Comparison of ENCODE assay signal across 19 cellular contexts in genomic region chr19:43192381-43193155, GRCh38. TPM values are rescaled to one million over a fixed set of nuclear protein-coding genes. Genes with fewer than 3 reads are reported as not detected.
"Had no signal": no experiment of that assay in that cellular context is flagged by ENCODE, and none has a peak within 500 bp of the region (broad histone marks: within the 10 kb centered on the region; RNA-seq: fewer than 3 reads in every experiment).

No MANE protein-coding gene starts in this region.

RNA-seq across cellular contexts. Expression of gene PSG5, which starts 6.2 kb away (rescaled TPM):
- total RNA-seq: activated naive CD4-positive, alpha-beta T cell treated with anti-CD3 and anti-CD28 coated beads for 36 hours; activated naive CD4-positive, alpha-beta T cell treated with anti-CD3 and anti-CD28 coated beads, Interleukin-2, amount 50 U/mL, for 72 hours; activated naive CD8-positive, alpha-beta T cell treated with anti-CD3 and anti-CD28 coated beads for 36 hours; activated naive CD8-positive, alpha-beta T cell treated with anti-CD3 and anti-CD28 coated beads, Interleukin-2, amount 10 ng/mL, durations not matched to agents 7 days and 5 days; activated T-cell treated with anti-CD3 and anti-CD28 coated beads, Interleukin-2, amount 50 U/mL, for 4 hours; activated T-cell treated with anti-CD3 and anti-CD28 coated beads, Interleukin-2, amount 50 U/mL, for 72 hours; activated T-helper 1 cell treated with anti-CD3 and anti-CD28 coated beads, Interleukin-12 subunit alpha, Interleukin-12 subunit beta, Interleukin-2, Interleukin-4 antibody, amounts not matched to agents 30 ng/mL and 10 ng/mL and 1 ng/mL, durations not matched to agents 14 hours and 24 hours and 36 hours; activated T-helper 17 cell treated with anti-CD3 and anti-CD28 coated beads, Interleukin-2, amount 50 U/mL, for 72 hours; activated T-helper 2 cell treated with anti-CD3 and anti-CD28 coated beads, Interferon-gamma antibody, Interleukin-2, Interleukin-4, amounts not matched to agents 10 μg/mL and 5 μg/mL and 100 μg/mL, durations not matched to agents 14 hours and 24 hours and 36 hours; adrenal gland; aorta; ascending aorta; breast epithelium; bronchial epithelial cell; cardiac muscle cell; cardiac septum; chondrocyte had no signal
- polyA plus RNA-seq: adipose tissue, adrenal gland, aorta, cardiac muscle cell had no signal

RNA-seq across cellular contexts. Expression of gene PSG4, which starts 12.9 kb away (rescaled TPM):
- total RNA-seq: activated naive CD4-positive, alpha-beta T cell treated with anti-CD3 and anti-CD28 coated beads for 36 hours; activated naive CD8-positive, alpha-beta T cell treated with anti-CD3 and anti-CD28 coated beads for 36 hours; activated naive CD8-positive, alpha-beta T cell treated with anti-CD3 and anti-CD28 coated beads, Interleukin-2, amount 10 ng/mL, durations not matched to agents 7 days and 5 days; activated T-cell treated with anti-CD3 and anti-CD28 coated beads, Interleukin-2, amount 50 U/mL, for 4 hours; activated T-cell treated with anti-CD3 and anti-CD28 coated beads, Interleukin-2, amount 50 U/mL, for 72 hours; activated T-helper 1 cell treated with anti-CD3 and anti-CD28 coated beads, Interleukin-12 subunit alpha, Interleukin-12 subunit beta, Interleukin-2, Interleukin-4 antibody, amounts not matched to agents 30 ng/mL and 10 ng/mL and 1 ng/mL, durations not matched to agents 14 hours and 24 hours and 36 hours; activated T-helper 2 cell treated with anti-CD3 and anti-CD28 coated beads, Interferon-gamma antibody, Interleukin-2, Interleukin-4, amounts not matched to agents 10 μg/mL and 5 μg/mL and 100 μg/mL, durations not matched to agents 14 hours and 24 hours and 36 hours; aorta; ascending aorta; cardiac muscle cell; cardiac septum; cerebellum; chondrocyte had no signal
- polyA plus RNA-seq: aorta, cardiac muscle cell had no signal
